In genomic region chr21:38918629-38919346, GRCh38 we compare ENCODE assay signal across 1 cellular context.
A peak's percentile ranks its signal among the peaks of the same experiment; 100 is the strongest.
TF ChIP-seq lines count a peak whose summit lies in the region.

No MANE protein-coding gene starts in this region.

TF ChIP-seq in HepG2, 621 proteins besides CTCF, POLR2A, EP300 and RAD21 (continued from another document):
- peak; percentile 33; the same call in 1 of the 2 replicates for TF ChIP-seq HNF1B (CRISPR knock-in tag; IDR thresholded peaks at IDR 0.05)
- TF ChIP-seq HMG20B (CRISPR knock-in tag; conservative IDR thresholded peaks at IDR 0.05), result 0 out of 2 replicates have a peak, but pooled peaks have one; percentile 35
- TF ChIP-seq MIER3 (CRISPR knock-in tag; IDR thresholded peaks at IDR 0.05; ENCODE audit: borderline replicate concordance), result no peak
- no peak for TF ChIP-seq ZNF749 (CRISPR knock-in tag; IDR thresholded peaks at IDR 0.05; ENCODE audit: borderline replicate concordance)
- TF ChIP-seq TFDP1 (CRISPR knock-in tag; IDR thresholded peaks at IDR 0.05; ENCODE audit: borderline replicate concordance), result peak; percentile 56; the same call in 1 of the 2 replicates
- TF ChIP-seq ARID3A (IDR thresholded peaks at IDR 0.05; ENCODE audit: low read depth, low read length), result peak; percentile 76
- TF ChIP-seq KAT8 (CRISPR knock-in tag; IDR thresholded peaks at IDR 0.05), result no peak; the same call in 1 of the 2 replicates
- no peak; the same call in 1 of the 2 replicates for TF ChIP-seq ZBTB38 (CRISPR knock-in tag; IDR thresholded peaks at IDR 0.05)
- TF ChIP-seq ZNF800 (CRISPR knock-in tag; IDR thresholded peaks at IDR 0.05), result no peak
- TF ChIP-seq NR1H2 (CRISPR knock-in tag; IDR thresholded peaks at IDR 0.05; ENCODE audit: borderline replicate concordance, low read depth), result no peak
- no peak for TF ChIP-seq KDM5B (CRISPR knock-in tag; IDR thresholded peaks at IDR 0.05; ENCODE audit: borderline replicate concordance)
- peak; percentile 92 for TF ChIP-seq NCOA2 (CRISPR knock-in tag; IDR thresholded peaks at IDR 0.05)
- TF ChIP-seq TGIF2 (CRISPR knock-in tag; IDR thresholded peaks at IDR 0.05), result peak; percentile 38; the same call in 1 of the 2 replicates
- TF ChIP-seq SOX6 (IDR thresholded peaks at IDR 0.05), result no peak
- peak; percentile 93 for TF ChIP-seq SOX6 (CRISPR knock-in tag; IDR thresholded peaks at IDR 0.05)
- no peak for TF ChIP-seq RARG (CRISPR knock-in tag; IDR thresholded peaks at IDR 0.05; ENCODE audit: low read depth)
- no peak for TF ChIP-seq JUND (CRISPR knock-in tag; IDR thresholded peaks at IDR 0.05)
- no peak for TF ChIP-seq GPN1 (CRISPR knock-in tag; IDR thresholded peaks at IDR 0.05; ENCODE audit: borderline replicate concordance)
- TF ChIP-seq PHF21A (CRISPR knock-in tag; IDR thresholded peaks at IDR 0.05), result peak; percentile 31; the same call in 1 of the 2 replicates
- peak; percentile 80; the same call in 1 of the 2 replicates for TF ChIP-seq NFIC (IDR thresholded peaks at IDR 0.05; ENCODE audit: low read length)
- no peak for TF ChIP-seq MAFF (IDR thresholded peaks at IDR 0.05; ENCODE audit: low read depth, low read length)
- TF ChIP-seq KDM1A (CRISPR knock-in tag; IDR thresholded peaks at IDR 0.05), result no peak
- no peak for TF ChIP-seq MLXIP (CRISPR knock-in tag; IDR thresholded peaks at IDR 0.05; ENCODE audit: borderline replicate concordance)
- peak; percentile 65 for TF ChIP-seq BCL6 (CRISPR knock-in tag; IDR thresholded peaks at IDR 0.05)
- no peak for TF ChIP-seq ZNF850 (CRISPR knock-in tag; conservative IDR thresholded peaks at IDR 0.05)
- no peak for TF ChIP-seq SNAPC4 (CRISPR knock-in tag; IDR thresholded peaks at IDR 0.05)
- peak; percentile 73; the same call in 1 of the 2 replicates for TF ChIP-seq AHDC1 (CRISPR knock-in tag; IDR thresholded peaks at IDR 0.05; ENCODE audit: borderline replicate concordance)
- peak; percentile 49; the same call in 1 of the 2 replicates for TF ChIP-seq ZNF205 (CRISPR knock-in tag; IDR thresholded peaks at IDR 0.05)
- peak; percentile 95 for TF ChIP-seq MED1 (CRISPR knock-in tag; IDR thresholded peaks at IDR 0.05)
- no peak for TF ChIP-seq ZNF251 (CRISPR knock-in tag; IDR thresholded peaks at IDR 0.05)
- TF ChIP-seq U2AF2 (IDR thresholded peaks at IDR 0.05; ENCODE audit: low read depth, low read length), result no peak
- no peak for TF ChIP-seq ZNF841 (CRISPR knock-in tag; IDR thresholded peaks at IDR 0.05; ENCODE audit: borderline replicate concordance)
- TF ChIP-seq GFI1 (CRISPR knock-in tag; IDR thresholded peaks at IDR 0.05; ENCODE audit: borderline replicate concordance), result peak; percentile 97
- TF ChIP-seq ATF1 (CRISPR knock-in tag; IDR thresholded peaks at IDR 0.05), result no peak
- TF ChIP-seq CEBPG (CRISPR knock-in tag; IDR thresholded peaks at IDR 0.05), result 0 out of 2 replicates have a peak, but pooled peaks have one; percentile 16
- no peak for TF ChIP-seq TEAD2 (CRISPR knock-in tag; IDR thresholded peaks at IDR 0.05)
- TF ChIP-seq NR2F6 (IDR thresholded peaks at IDR 0.05), result peak; percentile 80
- TF ChIP-seq NR2F6 (CRISPR knock-in tag; IDR thresholded peaks at IDR 0.05), result peak; percentile 66; the same call in 1 of the 2 replicates
- TF ChIP-seq ATF7-NPFF (CRISPR knock-in tag; IDR thresholded peaks at IDR 0.05; ENCODE audit: low read depth), result no peak
- no peak for TF ChIP-seq E2F2 (CRISPR knock-in tag; IDR thresholded peaks at IDR 0.05; ENCODE audit: borderline replicate concordance)
TF ChIP-seq in HepG2: peak in this region for 71.
